19 cellular contexts compared by ENCODE assay signal in genomic region chr6:169863710-169864109, GRCh38.
DNase-seq lines count a peak whose midpoint lies in the region; ATAC-seq, FAIRE-seq and TF ChIP-seq lines count a peak whose summit lies in the region.
"Had no signal": no experiment of that assay in that cellular context is flagged by ENCODE, and none has a peak within 500 bp of the region (broad histone marks: within the 10 kb centered on the region; RNA-seq: fewer than 3 reads in every experiment).

No MANE protein-coding gene starts in this region.

- no peaks in the 10 kb centered on the region for H3K79me2 ChIP-seq in K562 (ENCODE audit: control insufficient read depth, insufficient read depth, low read length)

- CTCF ChIA-PET in K562 (lab: Yijun Ruan, JAX; ENCODE audit: low intra/inter-chr PET ratio) = interaction anchor here (1.0 kb wide), 1 partner anchor 666 kb away, joined by 3 read pairs; no protein-coding TSS in a partner anchor

- H2AK5ac ChIP-seq in neuronal stem cell (ENCODE audit: low read depth, low read length) = no peak overlapping the region

- intact Hi-C loops in K562 (cut with micrococcal nuclease) = no loop called here

- H3K36me3 ChIP-seq in BLaER1 treated with 17β-estradiol and CSF1 and Interleukin-3, amounts not matched to agents 10 nM and 100 nM = no peaks in the 10 kb centered on the region
- H3K36me3 ChIP-seq in K562 (ENCODE audit: control insufficient read depth, insufficient read depth, low read length) (no peaks in the 10 kb centered on the region), neuronal stem cell (replicated peaks in 1 of 2; ENCODE audit: control insufficient read depth in 2 of 2, insufficient read depth in 2 of 2, low read length in 2 of 2) (no peaks in the 10 kb centered on the region)

- H4K91ac ChIP-seq in neuronal stem cell (ENCODE audit: low read depth, low read length, poor library complexity) = peak overlapping the region; percentile 25

- no peaks in the 10 kb centered on the region for H3K79me1 ChIP-seq in neuronal stem cell (ENCODE audit: low read depth, low read length)

- H3K27me3 ChIP-seq in BLaER1 treated with 17β-estradiol and CSF1 and Interleukin-3, amounts not matched to agents 10 nM and 100 nM = no peaks in the 10 kb centered on the region
- H3K27me3 ChIP-seq in K562 (ENCODE audit: control insufficient read depth in 2 of 2, insufficient read depth in 2 of 2, low read length in 2 of 2) (peaks cover 23 to 64% of the 10 kb centered on the region in 2 experiments), neuronal stem cell (ENCODE audit: control insufficient read depth in 3 of 3, insufficient read depth in 3 of 3, low read depth in 1 of 3, low read length in 3 of 3) (peaks cover 0 to 4% (median 0%) of the 10 kb centered on the region in 3 experiments)

- H3K4ac ChIP-seq in neuronal stem cell (ENCODE audit: low read length) = no peak overlapping the region

- DNase-seq in GM12891 (ENCODE audit: insufficient read length, low spot score) (no peak), K562 (ENCODE audit: extremely low read depth in 1 of 4, low spot score in 3 of 4) (no peak), neuronal stem cell (ENCODE audit: low spot score) (no peak), T1000 (lab: John Stamatoyannopoulos, UW) (no peak), GM19239 (ENCODE audit: insufficient read length, low spot score) (no peak)
- DNase-seq in stimulated activated CD4-positive, alpha-beta T cell treated with anti-CD3 and anti-CD28 coated beads, Interleukin-4, amount 100 ng/mL, for 1 hour = no peak
- DNase-seq: DMS 273 treated with DMSO at 0.1 percent for 48 hours; DND-41; GM23248; KBM-7; NCI-H1694; NCI-H748 treated with DMSO at 0.1 percent for 48 hours; NK-92 treated with Interleukin-12 subunit alpha and Interleukin-12 subunit beta, amount 100 ng/mL, for 24 hours; OCI-M1; SHP77 had no signal

- H3K14ac ChIP-seq in neuronal stem cell (ENCODE audit: low read length) = no peak overlapping the region

- POLR2A ChIA-PET in K562 (lab: Yijun Ruan, JAX) = no interaction called here

- peak overlapping the region in 8 of 11 experiments; percentile 12 to 91 (median 88); a peak in 10 of 22 replicates for H3K4me2 ChIP-seq in BLaER1 treated with 17β-estradiol and CSF1 and Interleukin-3, amounts not matched to agents 10 nM and 100 nM
- H3K4me2 ChIP-seq in K562 (ENCODE audit: insufficient read depth, low read length) (no peak overlapping the region; the same call in 1 of the 2 replicates), neuronal stem cell (ENCODE audit: insufficient read depth, low read length, poor library complexity, severe bottlenecking) (no peak overlapping the region)

- in situ Hi-C loops in K562 (cut with MboI) = no loop called here

- no peak for TF ChIP-seq EP300 in K562 (IDR thresholded peaks at IDR 0.05; ENCODE audit: low read length)

- peaks cover 45 to 96% (median 88%) of the 10 kb centered on the region in 10 experiments for H3K4me1 ChIP-seq in BLaER1 treated with 17β-estradiol and CSF1 and Interleukin-3, amounts not matched to agents 10 nM and 100 nM
- H3K4me1 ChIP-seq in K562 (replicated peaks in 1 of 2; ENCODE audit: control insufficient read depth in 2 of 2, insufficient read depth in 2 of 2, low read length in 2 of 2) = no peaks in the 10 kb centered on the region
- H3K4me1 ChIP-seq in neuronal stem cell (ENCODE audit: control insufficient read depth in 2 of 2, insufficient read depth in 1 of 2, low read depth in 1 of 2, low read length in 2 of 2) = no peaks in the 10 kb centered on the region

- TF ChIP-seq CTCF in K562 (IDR thresholded peaks at IDR 0.05 in 2 of 3, conservative IDR thresholded peaks at IDR 0.05 in 1 of 3; ENCODE audit: insufficient read depth in 2 of 3, low read depth in 1 of 3, low read length in 3 of 3) = no peak

- H2BK120ac ChIP-seq in neuronal stem cell (ENCODE audit: low read depth, low read length) = no peak overlapping the region

- peak overlapping the region; percentile 58 for H3K23ac ChIP-seq in neuronal stem cell (ENCODE audit: low read depth, low read length, poor library complexity)

- no peak overlapping the region for H3K18ac ChIP-seq in neuronal stem cell (ENCODE audit: low read length)

- no peaks in the 10 kb centered on the region for H4K20me1 ChIP-seq in BLaER1 treated with 17β-estradiol and CSF1 and Interleukin-3, amounts not matched to agents 10 nM and 100 nM
- H4K20me1 ChIP-seq in K562 (replicated peaks; ENCODE audit: control insufficient read depth, insufficient read depth, low read length) = no peaks in the 10 kb centered on the region

- FAIRE-seq in GM12891 (lab: Jason Lieb, UNC) (peak; percentile 75), K562 (lab: Jason Lieb, UNC) (peak; percentile 69), GM19239 (lab: Jason Lieb, UNC) (no peak)
- FAIRE-seq: G401.6 had no signal

- no peak overlapping the region; a peak in 1 of 20 replicates for H3K4me3 ChIP-seq in BLaER1 treated with 17β-estradiol and CSF1 and Interleukin-3, amounts not matched to agents 10 nM and 100 nM
- H3K4me3 ChIP-seq in K562 (no peak overlapping the region), neuronal stem cell (ENCODE audit: low read length in 2 of 2) (peak overlapping the region in 1 of 2 donors; percentile 37)
- H3K4me3 ChIP-seq: GM23248 had no signal

- WGBS in K562 (ENCODE audit: insufficient coverage, low coverage, missing lambda C conversion rate) = 0% methylated on average over 3 of the region's 3 CpGs
- no CpG with 5 or more reads among the region's 3 CpGs for WGBS in neuronal stem cell (ENCODE audit: extremely low coverage in 2 of 2, insufficient read length in 2 of 2, insufficient replicate concordance in 1 of 2), 2 donors

- peaks cover under 1 to 28% (median 9%) of the 10 kb centered on the region in 11 experiments; a peak in 19 of 22 replicates for H3K9me3 ChIP-seq in BLaER1 treated with 17β-estradiol and CSF1 and Interleukin-3, amounts not matched to agents 10 nM and 100 nM (replicated peaks in 1 of 11)
- H3K9me3 ChIP-seq in K562 (replicated peaks; ENCODE audit: control insufficient read depth, insufficient read depth, low read depth, low read length) (no peaks in the 10 kb centered on the region; the same call in 1 of the 2 replicates), neuronal stem cell (replicated peaks in 1 of 2; ENCODE audit: control insufficient read depth in 2 of 2, insufficient read depth in 1 of 2, low read depth in 1 of 2, low read length in 2 of 2) (no peaks in the 10 kb centered on the region)

- TF ChIP-seq POLR2A in GM12891 (IDR thresholded peaks at IDR 0.05; ENCODE audit: low read depth, low read length) (no peak), K562 (conservative IDR thresholded peaks at IDR 0.05) (no peak)

- H3K27ac ChIP-seq in BLaER1 treated with 17β-estradiol and CSF1 and Interleukin-3, amounts not matched to agents 10 nM and 100 nM = no peak overlapping the region
- H3K27ac ChIP-seq in K562 (ENCODE audit: extremely low read depth, low read depth, low read length) = no peak overlapping the region
- no peak overlapping the region for H3K27ac ChIP-seq in neuronal stem cell (replicated peaks; ENCODE audit: low read length)
- H3K27ac ChIP-seq: C4-2B, GM23248 had no signal

- no peak overlapping the region for H2BK15ac ChIP-seq in neuronal stem cell (ENCODE audit: low read length)

- no peak overlapping the region for H2BK5ac ChIP-seq in neuronal stem cell (ENCODE audit: low read length)

- H2BK12ac ChIP-seq in neuronal stem cell (ENCODE audit: low read length) = no peak overlapping the region

- no peak overlapping the region for H3K9ac ChIP-seq in BLaER1 treated with 17β-estradiol and CSF1 and Interleukin-3, amounts not matched to agents 10 nM and 100 nM
- H3K9ac ChIP-seq in K562 (ENCODE audit: insufficient read depth in 1 of 2, low read depth in 2 of 2, low read length in 2 of 2) (no peak overlapping the region), neuronal stem cell (ENCODE audit: low read depth, low read length, poor library complexity) (peak overlapping the region; percentile 82)
- H3K9ac ChIP-seq: GM23248 had no signal

- H4K8ac ChIP-seq in neuronal stem cell (ENCODE audit: low read depth, low read length) = no peak overlapping the region

- H3K9me1 ChIP-seq in K562 (ENCODE audit: control insufficient read depth, insufficient read depth, low read length) = no peaks in the 10 kb centered on the region

- TF ChIP-seq RAD21 in K562 (CRISPR knock-in tag; conservative IDR thresholded peaks at IDR 0.05 in 1 of 2, IDR thresholded peaks at IDR 0.05 in 1 of 2) = no peak

- no peak overlapping the region for H2AFZ ChIP-seq in K562 (ENCODE audit: low read depth, low read length)
- H2AFZ ChIP-seq in neuronal stem cell (ENCODE audit: low read length) = no peak overlapping the region
- H2AFZ ChIP-seq: GM23248 had no signal

- no peak for ATAC-seq in K562
- ATAC-seq: HCT116 had no signal

- BruUV-seq in K562 (replicated peaks; lab: Mats Ljungman, UMichigan) = no TSS peak

TF ChIP-seq in GM12891, 5 proteins besides CTCF, POLR2A, EP300 and RAD21:
- no peak for TF ChIP-seq POLR2AphosphoS5 (IDR thresholded peaks at IDR 0.05; ENCODE audit: low read depth, low read length)

TF ChIP-seq in K562, 482 proteins besides CTCF, POLR2A, EP300 and RAD21 (continues in another document):
- TF ChIP-seq ZNF75A (CRISPR knock-in tag; IDR thresholded peaks at IDR 0.05) (no peak), TCF7L2 (IDR thresholded peaks at IDR 0.05; ENCODE audit: low read depth, low read length) (no peak), NR3C1 (CRISPR knock-in tag; IDR thresholded peaks at IDR 0.05) (no peak), ZNF57 (CRISPR knock-in tag; IDR thresholded peaks at IDR 0.05) (no peak), CBFB (CRISPR knock-in tag; IDR thresholded peaks at IDR 0.05) (no peak), ZNF3 (CRISPR knock-in tag; IDR thresholded peaks at IDR 0.05) (no peak), SP1 (CRISPR knock-in tag; IDR thresholded peaks at IDR 0.05) (no peak)
- TF ChIP-seq, protein P1, sequence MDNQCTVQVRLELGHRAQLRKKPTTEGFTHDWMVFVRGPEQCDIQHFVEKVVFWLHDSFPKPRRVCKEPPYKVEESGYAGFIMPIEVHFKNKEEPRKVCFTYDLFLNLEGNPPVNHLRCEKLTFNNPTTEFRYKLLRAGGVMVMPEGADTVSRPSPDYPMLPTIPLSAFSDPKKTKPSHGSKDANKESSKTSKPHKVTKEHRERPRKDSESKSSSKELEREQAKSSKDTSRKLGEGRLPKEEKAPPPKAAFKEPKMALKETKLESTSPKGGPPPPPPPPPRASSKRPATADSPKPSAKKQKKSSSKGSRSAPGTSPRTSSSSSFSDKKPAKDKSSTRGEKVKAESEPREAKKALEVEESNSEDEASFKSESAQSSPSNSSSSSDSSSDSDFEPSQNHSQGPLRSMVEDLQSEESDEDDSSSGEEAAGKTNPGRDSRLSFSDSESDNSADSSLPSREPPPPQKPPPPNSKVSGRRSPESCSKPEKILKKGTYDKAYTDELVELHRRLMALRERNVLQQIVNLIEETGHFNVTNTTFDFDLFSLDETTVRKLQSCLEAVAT (IDR thresholded peaks at IDR 0.05) = 0 out of 4 replicates have a peak, but pooled peaks of 1 of the 2 experiments have one; percentile 29

Comparison
In these comparisons a context has a peak if more than half of its experiments do, and no peak if none do; other contexts are left out.
1. H3K4me2 ChIP-seq: peak in BLaER1 treated with 17β-estradiol and CSF1 and Interleukin-3, amounts not matched to agents 10 nM and 100 nM (8 of 11); none in K562 (single experiment) and neuronal stem cell (single experiment).